ENCODE assay signal across 1 cellular context in the genomic region with DNA sequence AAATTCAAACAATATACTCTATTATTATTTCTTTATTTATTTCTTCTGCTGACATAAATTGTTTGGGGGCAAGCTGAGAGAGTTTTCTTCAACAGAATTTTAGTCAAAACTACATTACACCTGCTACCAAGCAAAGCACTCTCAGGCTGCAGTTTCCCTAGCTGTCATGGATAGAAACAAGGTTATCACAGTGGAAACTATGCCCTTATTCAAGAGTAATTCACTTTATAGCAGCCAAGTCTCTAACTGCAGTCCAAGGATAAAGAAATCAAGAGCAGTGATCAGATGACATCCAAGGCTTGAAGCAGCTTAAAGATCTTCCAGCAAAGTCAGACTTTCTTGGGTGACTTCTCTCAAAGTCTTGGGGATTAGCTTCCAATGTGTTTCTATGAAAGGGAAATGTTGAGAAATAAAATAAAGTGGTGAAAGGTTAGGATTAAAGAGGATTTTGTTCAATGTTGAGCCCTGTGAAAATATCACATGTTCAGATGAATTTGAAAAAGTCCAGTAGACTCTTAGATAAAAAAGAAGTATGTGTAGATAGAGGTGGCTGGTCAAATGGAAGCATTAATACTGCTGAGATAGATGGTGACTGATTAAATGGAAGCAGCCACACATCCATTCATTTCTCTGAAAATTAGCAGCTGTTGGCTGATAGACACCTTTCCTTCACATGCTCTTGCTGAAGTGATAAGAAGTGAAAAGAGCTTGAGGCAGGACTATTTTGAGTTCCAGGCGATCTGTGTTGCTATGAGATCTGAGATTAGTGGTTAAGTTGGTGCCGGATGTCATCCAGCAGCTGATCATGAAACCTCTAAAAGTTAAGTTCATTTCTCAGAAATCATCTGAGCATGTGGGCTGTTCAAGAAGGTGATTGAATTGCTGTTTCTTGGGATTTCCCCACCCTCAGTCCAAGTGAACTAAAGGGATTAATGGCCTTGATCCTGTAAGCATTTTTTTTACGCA.
TF ChIP-seq lines count a peak whose summit lies in the region.

No MANE protein-coding gene starts in this region.

TF ChIP-seq in K562, 482 proteins besides CTCF, POLR2A, EP300 and RAD21 (continued from another document and continues in another):
- TF ChIP-seq, protein P1, sequence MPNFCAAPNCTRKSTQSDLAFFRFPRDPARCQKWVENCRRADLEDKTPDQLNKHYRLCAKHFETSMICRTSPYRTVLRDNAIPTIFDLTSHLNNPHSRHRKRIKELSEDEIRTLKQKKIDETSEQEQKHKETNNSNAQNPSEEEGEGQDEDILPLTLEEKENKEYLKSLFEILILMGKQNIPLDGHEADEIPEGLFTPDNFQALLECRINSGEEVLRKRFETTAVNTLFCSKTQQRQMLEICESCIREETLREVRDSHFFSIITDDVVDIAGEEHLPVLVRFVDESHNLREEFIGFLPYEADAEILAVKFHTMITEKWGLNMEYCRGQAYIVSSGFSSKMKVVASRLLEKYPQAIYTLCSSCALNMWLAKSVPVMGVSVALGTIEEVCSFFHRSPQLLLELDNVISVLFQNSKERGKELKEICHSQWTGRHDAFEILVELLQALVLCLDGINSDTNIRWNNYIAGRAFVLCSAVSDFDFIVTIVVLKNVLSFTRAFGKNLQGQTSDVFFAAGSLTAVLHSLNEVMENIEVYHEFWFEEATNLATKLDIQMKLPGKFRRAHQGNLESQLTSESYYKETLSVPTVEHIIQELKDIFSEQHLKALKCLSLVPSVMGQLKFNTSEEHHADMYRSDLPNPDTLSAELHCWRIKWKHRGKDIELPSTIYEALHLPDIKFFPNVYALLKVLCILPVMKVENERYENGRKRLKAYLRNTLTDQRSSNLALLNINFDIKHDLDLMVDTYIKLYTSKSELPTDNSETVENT (CRISPR knock-in tag; IDR thresholded peaks at IDR 0.05), result no peak
- TF ChIP-seq ZNF175 (CRISPR knock-in tag; IDR thresholded peaks at IDR 0.05; ENCODE audit: low read depth) (peak; percentile 98), FOXK1 (CRISPR knock-in tag; IDR thresholded peaks at IDR 0.05; ENCODE audit: borderline replicate concordance) (no peak), COPS2 (conservative IDR thresholded peaks at IDR 0.05) (no peak), ESRRA (IDR thresholded peaks at IDR 0.05; ENCODE audit: borderline replicate concordance, low read depth) (peak; percentile 92; the same call in 1 of the 2 replicates), RBBP5 (IDR thresholded peaks at IDR 0.05; ENCODE audit: borderline replicate concordance, insufficient read depth, low read length, poor library complexity, severe bottlenecking) (no peak), DNMT1 (IDR thresholded peaks at IDR 0.05) (no peak), RB1 (IDR thresholded peaks at IDR 0.05; ENCODE audit: low read depth) (0 out of 2 replicates have a peak, but pooled peaks have one; percentile 11), MCM5 (IDR thresholded peaks at IDR 0.05; ENCODE audit: low read depth) (no peak), FOS (IDR thresholded peaks at IDR 0.05; ENCODE audit: extremely low read depth, insufficient read length) (no peak), SIRT6 (IDR thresholded peaks at IDR 0.05; ENCODE audit: low read depth, low read length) (no peak), GTF2A2 (tag; IDR thresholded peaks at IDR 0.05) (no peak), NR2C2 (CRISPR knock-in tag; IDR thresholded peaks at IDR 0.05) (no peak), NR2C2 (tag; IDR thresholded peaks at IDR 0.05) (peak; percentile 39; the same call in 1 of the 2 replicates), LEF1 (IDR thresholded peaks at IDR 0.05) (peak; percentile 97), ZBTB7A (IDR thresholded peaks at IDR 0.05; ENCODE audit: borderline replicate concordance, control insufficient read depth, low read depth, low read length) (no peak), TRIM24 (IDR thresholded peaks at IDR 0.05) (peak; percentile 99), SAFB (IDR thresholded peaks at IDR 0.05; ENCODE audit: borderline replicate concordance, low read depth, low read length) (no peak), TCFL5 (CRISPR knock-in tag; conservative IDR thresholded peaks at IDR 0.05) (peak; percentile 73), MED1 (CRISPR knock-in tag; IDR thresholded peaks at IDR 0.05; ENCODE audit: borderline replicate concordance) (no peak), U2AF1 (optimal IDR thresholded peaks at IDR 0.05; ENCODE audit: low read depth, low read length) (no peak), ZNF324 (CRISPR knock-in tag; IDR thresholded peaks at IDR 0.05) (no peak), ERF (CRISPR knock-in tag; IDR thresholded peaks at IDR 0.05) (0 out of 2 replicates have a peak, but pooled peaks have one; percentile 64), HEY1 (CRISPR knock-in tag; IDR thresholded peaks at IDR 0.05; ENCODE audit: borderline replicate concordance) (no peak), KAT2B (IDR thresholded peaks at IDR 0.05; ENCODE audit: low read depth, low read length) (no peak), ZNF717 (CRISPR knock-in tag; IDR thresholded peaks at IDR 0.05) (no peak), RFX5 (IDR thresholded peaks at IDR 0.05; ENCODE audit: low read depth, low read length) (no peak), FOXJ2 (tag; IDR thresholded peaks at IDR 0.05) (0 out of 2 replicates have a peak, but pooled peaks have one; percentile 67)
- TF ChIP-seq, protein P2, sequence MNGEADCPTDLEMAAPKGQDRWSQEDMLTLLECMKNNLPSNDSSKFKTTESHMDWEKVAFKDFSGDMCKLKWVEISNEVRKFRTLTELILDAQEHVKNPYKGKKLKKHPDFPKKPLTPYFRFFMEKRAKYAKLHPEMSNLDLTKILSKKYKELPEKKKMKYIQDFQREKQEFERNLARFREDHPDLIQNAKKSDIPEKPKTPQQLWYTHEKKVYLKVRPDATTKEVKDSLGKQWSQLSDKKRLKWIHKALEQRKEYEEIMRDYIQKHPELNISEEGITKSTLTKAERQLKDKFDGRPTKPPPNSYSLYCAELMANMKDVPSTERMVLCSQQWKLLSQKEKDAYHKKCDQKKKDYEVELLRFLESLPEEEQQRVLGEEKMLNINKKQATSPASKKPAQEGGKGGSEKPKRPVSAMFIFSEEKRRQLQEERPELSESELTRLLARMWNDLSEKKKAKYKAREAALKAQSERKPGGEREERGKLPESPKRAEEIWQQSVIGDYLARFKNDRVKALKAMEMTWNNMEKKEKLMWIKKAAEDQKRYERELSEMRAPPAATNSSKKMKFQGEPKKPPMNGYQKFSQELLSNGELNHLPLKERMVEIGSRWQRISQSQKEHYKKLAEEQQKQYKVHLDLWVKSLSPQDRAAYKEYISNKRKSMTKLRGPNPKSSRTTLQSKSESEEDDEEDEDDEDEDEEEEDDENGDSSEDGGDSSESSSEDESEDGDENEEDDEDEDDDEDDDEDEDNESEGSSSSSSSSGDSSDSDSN (IDR thresholded peaks at IDR 0.05; ENCODE audit: borderline replicate concordance in 1 of 2, low read depth in 2 of 2, low read length in 2 of 2), result no peak
- TF ChIP-seq, protein P3, sequence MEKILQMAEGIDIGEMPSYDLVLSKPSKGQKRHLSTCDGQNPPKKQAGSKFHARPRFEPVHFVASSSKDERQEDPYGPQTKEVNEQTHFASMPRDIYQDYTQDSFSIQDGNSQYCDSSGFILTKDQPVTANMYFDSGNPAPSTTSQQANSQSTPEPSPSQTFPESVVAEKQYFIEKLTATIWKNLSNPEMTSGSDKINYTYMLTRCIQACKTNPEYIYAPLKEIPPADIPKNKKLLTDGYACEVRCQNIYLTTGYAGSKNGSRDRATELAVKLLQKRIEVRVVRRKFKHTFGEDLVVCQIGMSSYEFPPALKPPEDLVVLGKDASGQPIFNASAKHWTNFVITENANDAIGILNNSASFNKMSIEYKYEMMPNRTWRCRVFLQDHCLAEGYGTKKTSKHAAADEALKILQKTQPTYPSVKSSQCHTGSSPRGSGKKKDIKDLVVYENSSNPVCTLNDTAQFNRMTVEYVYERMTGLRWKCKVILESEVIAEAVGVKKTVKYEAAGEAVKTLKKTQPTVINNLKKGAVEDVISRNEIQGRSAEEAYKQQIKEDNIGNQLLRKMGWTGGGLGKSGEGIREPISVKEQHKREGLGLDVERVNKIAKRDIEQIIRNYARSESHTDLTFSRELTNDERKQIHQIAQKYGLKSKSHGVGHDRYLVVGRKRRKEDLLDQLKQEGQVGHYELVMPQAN (IDR thresholded peaks at IDR 0.05; ENCODE audit: borderline replicate concordance), result no peak; the same call in 1 of the 2 replicates
- TF ChIP-seq, protein P4, sequence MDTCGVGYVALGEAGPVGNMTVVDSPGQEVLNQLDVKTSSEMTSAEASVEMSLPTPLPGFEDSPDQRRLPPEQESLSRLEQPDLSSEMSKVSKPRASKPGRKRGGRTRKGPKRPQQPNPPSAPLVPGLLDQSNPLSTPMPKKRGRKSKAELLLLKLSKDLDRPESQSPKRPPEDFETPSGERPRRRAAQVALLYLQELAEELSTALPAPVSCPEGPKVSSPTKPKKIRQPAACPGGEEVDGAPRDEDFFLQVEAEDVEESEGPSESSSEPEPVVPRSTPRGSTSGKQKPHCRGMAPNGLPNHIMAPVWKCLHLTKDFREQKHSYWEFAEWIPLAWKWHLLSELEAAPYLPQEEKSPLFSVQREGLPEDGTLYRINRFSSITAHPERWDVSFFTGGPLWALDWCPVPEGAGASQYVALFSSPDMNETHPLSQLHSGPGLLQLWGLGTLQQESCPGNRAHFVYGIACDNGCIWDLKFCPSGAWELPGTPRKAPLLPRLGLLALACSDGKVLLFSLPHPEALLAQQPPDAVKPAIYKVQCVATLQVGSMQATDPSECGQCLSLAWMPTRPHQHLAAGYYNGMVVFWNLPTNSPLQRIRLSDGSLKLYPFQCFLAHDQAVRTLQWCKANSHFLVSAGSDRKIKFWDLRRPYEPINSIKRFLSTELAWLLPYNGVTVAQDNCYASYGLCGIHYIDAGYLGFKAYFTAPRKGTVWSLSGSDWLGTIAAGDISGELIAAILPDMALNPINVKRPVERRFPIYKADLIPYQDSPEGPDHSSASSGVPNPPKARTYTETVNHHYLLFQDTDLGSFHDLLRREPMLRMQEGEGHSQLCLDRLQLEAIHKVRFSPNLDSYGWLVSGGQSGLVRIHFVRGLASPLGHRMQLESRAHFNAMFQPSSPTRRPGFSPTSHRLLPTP (IDR thresholded peaks at IDR 0.05; ENCODE audit: borderline replicate concordance, extremely low read depth, insufficient read length), result no peak
- TF ChIP-seq, protein P5, sequence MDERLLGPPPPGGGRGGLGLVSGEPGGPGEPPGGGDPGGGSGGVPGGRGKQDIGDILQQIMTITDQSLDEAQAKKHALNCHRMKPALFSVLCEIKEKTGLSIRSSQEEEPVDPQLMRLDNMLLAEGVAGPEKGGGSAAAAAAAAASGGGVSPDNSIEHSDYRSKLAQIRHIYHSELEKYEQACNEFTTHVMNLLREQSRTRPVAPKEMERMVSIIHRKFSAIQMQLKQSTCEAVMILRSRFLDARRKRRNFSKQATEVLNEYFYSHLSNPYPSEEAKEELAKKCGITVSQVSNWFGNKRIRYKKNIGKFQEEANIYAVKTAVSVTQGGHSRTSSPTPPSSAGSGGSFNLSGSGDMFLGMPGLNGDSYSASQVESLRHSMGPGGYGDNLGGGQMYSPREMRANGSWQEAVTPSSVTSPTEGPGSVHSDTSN (CRISPR knock-in tag; IDR thresholded peaks at IDR 0.05; ENCODE audit: low read depth), result no peak
- TF ChIP-seq, protein P5 (tag; conservative IDR thresholded peaks at IDR 0.05; ENCODE audit: low read depth), result peak; percentile 89
- TF ChIP-seq, protein P6, sequence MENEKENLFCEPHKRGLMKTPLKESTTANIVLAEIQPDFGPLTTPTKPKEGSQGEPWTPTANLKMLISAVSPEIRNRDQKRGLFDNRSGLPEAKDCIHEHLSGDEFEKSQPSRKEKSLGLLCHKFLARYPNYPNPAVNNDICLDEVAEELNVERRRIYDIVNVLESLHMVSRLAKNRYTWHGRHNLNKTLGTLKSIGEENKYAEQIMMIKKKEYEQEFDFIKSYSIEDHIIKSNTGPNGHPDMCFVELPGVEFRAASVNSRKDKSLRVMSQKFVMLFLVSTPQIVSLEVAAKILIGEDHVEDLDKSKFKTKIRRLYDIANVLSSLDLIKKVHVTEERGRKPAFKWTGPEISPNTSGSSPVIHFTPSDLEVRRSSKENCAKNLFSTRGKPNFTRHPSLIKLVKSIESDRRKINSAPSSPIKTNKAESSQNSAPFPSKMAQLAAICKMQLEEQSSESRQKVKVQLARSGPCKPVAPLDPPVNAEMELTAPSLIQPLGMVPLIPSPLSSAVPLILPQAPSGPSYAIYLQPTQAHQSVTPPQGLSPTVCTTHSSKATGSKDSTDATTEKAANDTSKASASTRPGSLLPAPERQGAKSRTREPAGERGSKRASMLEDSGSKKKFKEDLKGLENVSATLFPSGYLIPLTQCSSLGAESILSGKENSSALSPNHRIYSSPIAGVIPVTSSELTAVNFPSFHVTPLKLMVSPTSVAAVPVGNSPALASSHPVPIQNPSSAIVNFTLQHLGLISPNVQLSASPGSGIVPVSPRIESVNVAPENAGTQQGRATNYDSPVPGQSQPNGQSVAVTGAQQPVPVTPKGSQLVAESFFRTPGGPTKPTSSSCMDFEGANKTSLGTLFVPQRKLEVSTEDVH (IDR thresholded peaks at IDR 0.05; ENCODE audit: low read depth, partially characterized antibody), result no peak
- TF ChIP-seq, protein P7, sequence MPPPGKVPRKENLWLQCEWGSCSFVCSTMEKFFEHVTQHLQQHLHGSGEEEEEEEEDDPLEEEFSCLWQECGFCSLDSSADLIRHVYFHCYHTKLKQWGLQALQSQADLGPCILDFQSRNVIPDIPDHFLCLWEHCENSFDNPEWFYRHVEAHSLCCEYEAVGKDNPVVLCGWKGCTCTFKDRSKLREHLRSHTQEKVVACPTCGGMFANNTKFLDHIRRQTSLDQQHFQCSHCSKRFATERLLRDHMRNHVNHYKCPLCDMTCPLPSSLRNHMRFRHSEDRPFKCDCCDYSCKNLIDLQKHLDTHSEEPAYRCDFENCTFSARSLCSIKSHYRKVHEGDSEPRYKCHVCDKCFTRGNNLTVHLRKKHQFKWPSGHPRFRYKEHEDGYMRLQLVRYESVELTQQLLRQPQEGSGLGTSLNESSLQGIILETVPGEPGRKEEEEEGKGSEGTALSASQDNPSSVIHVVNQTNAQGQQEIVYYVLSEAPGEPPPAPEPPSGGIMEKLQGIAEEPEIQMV (tag; conservative IDR thresholded peaks at IDR 0.05; ENCODE audit: low read depth), result no peak
- TF ChIP-seq, protein P8, sequence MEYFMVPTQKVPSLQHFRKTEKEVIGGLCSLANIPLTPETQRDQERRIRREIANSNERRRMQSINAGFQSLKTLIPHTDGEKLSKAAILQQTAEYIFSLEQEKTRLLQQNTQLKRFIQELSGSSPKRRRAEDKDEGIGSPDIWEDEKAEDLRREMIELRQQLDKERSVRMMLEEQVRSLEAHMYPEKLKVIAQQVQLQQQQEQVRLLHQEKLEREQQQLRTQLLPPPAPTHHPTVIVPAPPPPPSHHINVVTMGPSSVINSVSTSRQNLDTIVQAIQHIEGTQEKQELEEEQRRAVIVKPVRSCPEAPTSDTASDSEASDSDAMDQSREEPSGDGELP (CRISPR knock-in tag; IDR thresholded peaks at IDR 0.05; ENCODE audit: borderline replicate concordance), result peak; percentile 95
